Comparison of ENCODE assay signal across 29 cellular contexts in genomic region chr11:25625094-25625493, GRCh38.
"Had no signal": no experiment of that assay in that cellular context is flagged by ENCODE, and none has a peak within 500 bp of the region (broad histone marks: within the 10 kb centered on the region; RNA-seq: fewer than 3 reads in every experiment).

No MANE protein-coding gene starts in this region.

- H3K27ac ChIP-seq: adrenal gland, body of pancreas, brain microvascular endothelial cell, breast epithelium, VCaP had no signal

- H3K27me3 ChIP-seq: adrenal gland, body of pancreas, brain microvascular endothelial cell, breast epithelium had no signal

- H3K4me3 ChIP-seq: adrenal gland, body of pancreas, breast epithelium had no signal

- H3K36me3 ChIP-seq: adrenal gland, brain microvascular endothelial cell, breast epithelium had no signal

- DNase-seq: activated B cell treated with CpG ODN at 0.5 μM for 24 hours; activated CD4-positive, alpha-beta memory T cell treated with anti-CD3 and anti-CD28 coated beads for 36 hours; activated CD4-positive, alpha-beta T cell treated with anti-CD3 and anti-CD28 coated beads for 4 hours; activated CD4-positive, alpha-beta T cell treated with anti-CD3 and anti-CD28 coated beads, Interleukin-2, amount 10 ng/mL, durations not matched to agents 24 days and 14 days; activated CD4-positive, alpha-beta T cell treated with anti-CD3 and anti-CD28 coated beads, Interleukin-2, amount 50 U/mL, for 1 hour; activated CD4-positive, alpha-beta T cell treated with anti-CD3 and anti-CD28 coated beads, Interleukin-2, amount 50 U/mL, for 4 hours; activated CD4-positive, CD25-positive, alpha-beta regulatory T cell treated with anti-CD3 and anti-CD28 coated beads, Interleukin-2, amount 50 U/mL, for 72 hours; activated CD8-positive, alpha-beta memory T cell treated with anti-CD3 and anti-CD28 coated beads, Interleukin-2, amount 50 U/mL, for 4 hours; activated CD8-positive, alpha-beta T cell treated with anti-CD3 and anti-CD28 coated beads for 36 hours; activated effector memory CD4-positive, alpha-beta T cell treated with anti-CD3 and anti-CD28 coated beads, Interleukin-2, amount 50 U/mL, for 16 hours; activated gamma-delta T cell treated with Interleukin-2 at 50 U/mL for 16 hours; activated naive CD4-positive, alpha-beta T cell; activated naive CD4-positive, alpha-beta T cell treated with anti-CD3 and anti-CD28 coated beads for 36 hours; activated naive CD4-positive, alpha-beta T cell treated with anti-CD3 and anti-CD28 coated beads, Interleukin-2, amount 50 U/mL, for 16 hours; activated naive CD8-positive, alpha-beta T cell treated with anti-CD3 and anti-CD28 coated beads for 36 hours; activated T-cell treated with anti-CD3 and anti-CD28 coated beads for 4 hours; activated T-cell treated with anti-CD3 and anti-CD28 coated beads, Interleukin-2, amount 50 U/mL, for 1 hour; activated T-cell treated with anti-CD3 and anti-CD28 coated beads, Interleukin-2, amount 50 U/mL, for 4 hours; activated T-cell treated with anti-CD3 and anti-CD28 coated beads, Interleukin-2, amount 50 U/mL, for 72 hours; adrenal gland; amniotic stem cell; aorta; body of pancreas; brain microvascular endothelial cell; cerebellar nuclear complex; T-helper 2 cell; T-helper 9 cell had no signal

- H3K4me1 ChIP-seq: adrenal gland, body of pancreas, breast epithelium had no signal
